In the genomic region with DNA sequence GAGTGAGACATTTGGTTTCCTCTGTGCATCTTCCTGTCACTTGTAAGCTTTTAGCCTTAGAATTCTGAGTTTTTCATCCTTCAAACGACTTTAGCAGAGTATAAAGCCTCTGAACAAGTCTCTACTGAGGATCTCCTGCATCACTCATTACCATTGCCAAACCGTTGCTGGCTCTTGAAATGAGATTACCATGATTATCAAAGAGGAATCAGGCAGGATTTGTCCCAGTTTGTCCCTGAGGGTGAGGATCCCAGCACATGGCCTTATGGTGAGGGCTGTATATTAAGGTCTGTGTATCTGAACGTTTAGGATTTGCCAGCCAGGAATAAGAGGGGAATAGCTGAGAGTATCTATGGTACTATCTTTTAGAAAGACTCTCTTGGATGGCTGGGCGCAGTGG, we compare ENCODE assay signal across 20 cellular contexts.
DNase-seq lines count a peak whose midpoint lies in the region; FAIRE-seq and TF ChIP-seq lines count a peak whose summit lies in the region.
"Had no signal": no experiment of that assay in that cellular context is flagged by ENCODE, and none has a peak within 500 bp of the region (broad histone marks: within the 10 kb centered on the region; RNA-seq: fewer than 3 reads in every experiment).

No MANE protein-coding gene starts in this region.

- H2BK12ac ChIP-seq in H9 (ENCODE audit: insufficient read length, low read depth, low read length) (no peak overlapping the region), mesenchymal stem cell (ENCODE audit: low read length in 2 of 2) (no peak overlapping the region)

- no peak overlapping the region for H3K4ac ChIP-seq in H9 (ENCODE audit: low read depth, low read length)
- no peak overlapping the region for H3K4ac ChIP-seq in mesenchymal stem cell (ENCODE audit: low read depth in 1 of 2, low read length in 2 of 2)

- TF ChIP-seq CTCF in D721Med (IDR thresholded peaks at IDR 0.05; ENCODE audit: insufficient read depth, missing control alignments) = no peak
- no peak for TF ChIP-seq CTCF in H9 (conservative IDR thresholded peaks at IDR 0.05)
- no peak for TF ChIP-seq CTCF in WERI-Rb-1 (IDR thresholded peaks at IDR 0.05; ENCODE audit: low read depth, low read length)
- TF ChIP-seq CTCF in progenitor cell of endocrine pancreas (IDR thresholded peaks at IDR 0.05; ENCODE audit: unreplicated experiment) = no peak
- TF ChIP-seq CTCF in CD14-positive monocyte (IDR thresholded peaks at IDR 0.05) = no peak

- H3K4me1 ChIP-seq in H9 (ENCODE audit: insufficient read depth, low read length) = peaks cover 3% of the 10 kb centered on the region; the same call in 1 of the 2 replicates
- H3K4me1 ChIP-seq in CD8-positive, alpha-beta memory T cell (ENCODE audit: insufficient read depth, low read length) = no peaks in the 10 kb centered on the region
- H3K4me1 ChIP-seq in mesenchymal stem cell (ENCODE audit: control insufficient read depth, insufficient read depth, low read depth, low read length) = no peaks in the 10 kb centered on the region
- H3K4me1 ChIP-seq: A549, BE2C, Caco-2 had no signal

- H3K4me2 ChIP-seq in H9 (ENCODE audit: insufficient read depth, insufficient read length, low read length) (no peak overlapping the region), mesenchymal stem cell (ENCODE audit: low read length, poor library complexity, severe bottlenecking) (no peak overlapping the region)
- H3K4me2 ChIP-seq: A549 had no signal

- no peak overlapping the region for H3K27ac ChIP-seq in H9 (ENCODE audit: insufficient read length, low read depth, low read length)
- H3K27ac ChIP-seq in WERI-Rb-1 = no peak overlapping the region; the same call in 1 of the 2 replicates
- no peak overlapping the region for H3K27ac ChIP-seq in CD8-positive, alpha-beta memory T cell (ENCODE audit: low read depth, low read length)
- no peak overlapping the region for H3K27ac ChIP-seq in mesenchymal stem cell (ENCODE audit: low read length, poor library complexity, severe bottlenecking)
- H3K27ac ChIP-seq: A549, C4-2B had no signal

- no peak overlapping the region for H4K8ac ChIP-seq in H9 (replicated peaks; ENCODE audit: insufficient read length, low read depth, low read length)
- H4K8ac ChIP-seq in mesenchymal stem cell (ENCODE audit: low read length) = no peak overlapping the region

- H3K9me3 ChIP-seq in H9 (ENCODE audit: control insufficient read depth, low read depth, low read length) (no peaks in the 10 kb centered on the region), WERI-Rb-1 (ENCODE audit: severe bottlenecking) (no peaks in the 10 kb centered on the region), mesenchymal stem cell (ENCODE audit: control insufficient read depth, low read length) (no peaks in the 10 kb centered on the region)
- no peaks in the 10 kb centered on the region for H3K9me3 ChIP-seq in CD8-positive, alpha-beta memory T cell (ENCODE audit: low read length)
- H3K9me3 ChIP-seq: BE2C, Caco-2, HAP-1 had no signal

- H2AFZ ChIP-seq in H9 (ENCODE audit: low read length) (no peak overlapping the region), mesenchymal stem cell (ENCODE audit: low read depth, low read length) (no peak overlapping the region)

- H3K36me3 Mint-ChIP-seq in H9 (ENCODE audit: insufficient read depth in 1 of 3, low read depth in 3 of 3) (peaks cover 14 to 19% (median 16%) of the 10 kb centered on the region in 3 experiments), progenitor cell of endocrine pancreas (ENCODE audit: insufficient read depth) (peaks cover 33% of the 10 kb centered on the region), CD14-positive monocyte (no peaks in the 10 kb centered on the region)
- peaks cover 18 to 46% (median 36%) of the 10 kb centered on the region in 3 donors for H3K36me3 Mint-ChIP-seq in CD8-positive, alpha-beta memory T cell

- H3K79me1 ChIP-seq in H9 (ENCODE audit: insufficient read depth, low read depth, low read length, poor library complexity, severe bottlenecking) (peaks cover 2% of the 10 kb centered on the region), mesenchymal stem cell (replicated peaks; ENCODE audit: low read length, poor library complexity, severe bottlenecking) (no peaks in the 10 kb centered on the region)

- CTCF ChIA-PET in CD8-positive, alpha-beta memory T cell (lab: Charles Lee) = no interaction called here

- no peak overlapping the region for H3K56ac ChIP-seq in H9 (ENCODE audit: insufficient read length, low read depth, low read length)

- H3K23ac ChIP-seq in H9 (ENCODE audit: insufficient read length, low read depth, low read length) = no peak overlapping the region
- H3K23ac ChIP-seq in mesenchymal stem cell (ENCODE audit: low read length in 2 of 2) = no peak overlapping the region

- H3K14ac ChIP-seq in H9 (ENCODE audit: insufficient read depth, low read length) (no peak overlapping the region), mesenchymal stem cell (ENCODE audit: low read length in 2 of 2) (no peak overlapping the region)

- H4K5ac ChIP-seq in H9 (ENCODE audit: insufficient read length, low read depth, low read length) = no peak overlapping the region

- H2AK5ac ChIP-seq in H9 (ENCODE audit: insufficient read length, low read length) = no peak overlapping the region
- H2AK5ac ChIP-seq in mesenchymal stem cell (ENCODE audit: low read length, severe bottlenecking) = no peak overlapping the region

- H2BK120ac ChIP-seq in H9 (ENCODE audit: low read depth, low read length, poor library complexity, severe bottlenecking) = no peak overlapping the region
- no peak overlapping the region for H2BK120ac ChIP-seq in mesenchymal stem cell (ENCODE audit: low read depth, low read length)

- H3K36me3 ChIP-seq in WERI-Rb-1 (no peaks in the 10 kb centered on the region), mesenchymal stem cell (ENCODE audit: control insufficient read depth in 1 of 2, insufficient read depth in 2 of 2, low read depth in 1 of 2, low read length in 2 of 2) (no peaks in the 10 kb centered on the region)
- no peaks in the 10 kb centered on the region for H3K36me3 ChIP-seq in CD8-positive, alpha-beta memory T cell (ENCODE audit: insufficient read depth, low read length)
- H3K36me3 ChIP-seq: BE2C, HAP-1 had no signal

- H3K23me2 ChIP-seq in H9 (ENCODE audit: insufficient read length, low read depth, low read length, poor library complexity, severe bottlenecking) = no peaks in the 10 kb centered on the region

- WGBS in H9 (ENCODE audit: extremely low coverage, insufficient read length, low lambda C conversion rate) = no CpG with 5 or more reads among the region's 4 CpGs
- WGBS in mesenchymal stem cell = 56% methylated on average over 4 of the region's 4 CpGs

- H3K4me1 Mint-ChIP-seq in H9 (peaks cover 26% of the 10 kb centered on the region in 2 experiments), progenitor cell of endocrine pancreas (ENCODE audit: low read depth) (no peaks in the 10 kb centered on the region), CD14-positive monocyte (no peaks in the 10 kb centered on the region)
- peaks cover 3 to 5% (median 3%) of the 10 kb centered on the region in 3 donors for H3K4me1 Mint-ChIP-seq in CD8-positive, alpha-beta memory T cell

- DNase-seq in D721Med (ENCODE audit: insufficient read length, low spot score) (no peak), H9 (no peak), WERI-Rb-1 (peak; percentile 46), progenitor cell of endocrine pancreas (ENCODE audit: low spot score, unreplicated experiment) (no peak), NOMO-1 (lab: John Stamatoyannopoulos, UW; ENCODE audit: unreplicated experiment in 2 of 2) (no peak), CD14-positive monocyte (ENCODE audit: low spot score) (no peak), mesenchymal stem cell (no peak)
- DNase-seq in CD8-positive, alpha-beta memory T cell = no peak
- DNase-seq: BE2C; Caco-2; CD8-positive, alpha-beta T cell; DMS 273 treated with DMSO at 0.1 percent for 48 hours; DMS79; GOT3; HFFc6 had no signal

- H3K27me3 ChIP-seq in H9 (ENCODE audit: insufficient read depth, low read length) (no peaks in the 10 kb centered on the region), WERI-Rb-1 (ENCODE audit: insufficient read depth, low read depth, severe bottlenecking) (no peaks in the 10 kb centered on the region), mesenchymal stem cell (ENCODE audit: control insufficient read depth in 1 of 2, insufficient read depth in 1 of 2, low read length in 2 of 2) (no peaks in the 10 kb centered on the region)
- no peaks in the 10 kb centered on the region for H3K27me3 ChIP-seq in CD8-positive, alpha-beta memory T cell (ENCODE audit: insufficient read depth, low read length, poor library complexity, severe bottlenecking)
- H3K27me3 ChIP-seq: BE2C had no signal

- intact Hi-C loops in CD14-positive monocyte (cut with micrococcal nuclease) = no loop called here

- no peak overlapping the region for H2BK20ac ChIP-seq in H9 (ENCODE audit: low read depth, low read length, poor library complexity, severe bottlenecking)

- no peak overlapping the region for H4K91ac ChIP-seq in H9 (ENCODE audit: insufficient read length, low read depth, low read length)
- no peak overlapping the region for H4K91ac ChIP-seq in mesenchymal stem cell (ENCODE audit: low read length)

- H2BK15ac ChIP-seq in H9 (ENCODE audit: low read depth, low read length) (no peak overlapping the region), mesenchymal stem cell (ENCODE audit: low read depth, poor library complexity, severe bottlenecking) (no peak overlapping the region)

- H3K27me3 Mint-ChIP-seq in H9 (ENCODE audit: low read depth) = no peaks in the 10 kb centered on the region
- no peaks in the 10 kb centered on the region for H3K27me3 Mint-ChIP-seq in progenitor cell of endocrine pancreas
- no peaks in the 10 kb centered on the region for H3K27me3 Mint-ChIP-seq in CD8-positive, alpha-beta memory T cell
- peaks cover 0 to 4% (median 0%) of the 10 kb centered on the region in 3 donors for H3K27me3 Mint-ChIP-seq in CD14-positive monocyte (ENCODE audit: low read depth in 3 of 3)
- H3K27me3 Mint-ChIP-seq: IgD-negative memory B cell had no signal

- FAIRE-seq in D721Med (lab: Jason Lieb, UNC) = peak; percentile 55
- FAIRE-seq: A549, GM12878 had no signal

- H3K9ac ChIP-seq in H9 (ENCODE audit: extremely low read depth, insufficient read length, low read length) (no peak overlapping the region), mesenchymal stem cell (ENCODE audit: low read length) (no peak overlapping the region)

- H2BK5ac ChIP-seq in H9 (ENCODE audit: insufficient read length, low read length) (no peak overlapping the region), mesenchymal stem cell (ENCODE audit: low read depth, low read length, poor library complexity, severe bottlenecking) (no peak overlapping the region)

- POLR2A ChIA-PET in CD8-positive, alpha-beta memory T cell (lab: Charles Lee) = no interaction called here

- H3K18ac ChIP-seq in H9 (ENCODE audit: insufficient read length, low read depth, low read length) = no peak overlapping the region
- H3K18ac ChIP-seq in mesenchymal stem cell (ENCODE audit: low read depth in 1 of 2, low read length in 2 of 2) = no peak overlapping the region

- H3K79me2 ChIP-seq in H9 (ENCODE audit: insufficient read depth, low read length) = no peaks in the 10 kb centered on the region

- no peak overlapping the region for H3K4me3 ChIP-seq in WERI-Rb-1 (ENCODE audit: low read depth, low read length)
- H3K4me3 ChIP-seq in CD8-positive, alpha-beta memory T cell (ENCODE audit: low read length) = no peak overlapping the region
- H3K4me3 ChIP-seq in mesenchymal stem cell (ENCODE audit: insufficient read depth in 1 of 2, low read depth in 1 of 2, low read length in 2 of 2) = no peak overlapping the region
- H3K4me3 ChIP-seq: A549, GM12878, HAP-1 had no signal

- peak overlapping the region; percentile 63 to 80 (median 79); a peak in 5 of 7 replicates for H3K27ac Mint-ChIP-seq in H9
- H3K27ac Mint-ChIP-seq in progenitor cell of endocrine pancreas = peak overlapping the region; percentile 33
- peak overlapping the region in 2 of 8 donors; percentile 25 to 38 for H3K27ac Mint-ChIP-seq in CD8-positive, alpha-beta memory T cell
- H3K27ac Mint-ChIP-seq in CD14-positive monocyte = no peak overlapping the region
- H3K27ac Mint-ChIP-seq: CD8-positive, alpha-beta T cell; HFFc6; IgD-negative memory B cell had no signal

- H3K4me3 Mint-ChIP-seq in H9 = no peak overlapping the region
- H3K4me3 Mint-ChIP-seq in progenitor cell of endocrine pancreas (ENCODE audit: low read depth) = no peak overlapping the region
- no peak overlapping the region for H3K4me3 Mint-ChIP-seq in CD8-positive, alpha-beta memory T cell
- H3K4me3 Mint-ChIP-seq in CD14-positive monocyte = no peak overlapping the region
- H3K4me3 Mint-ChIP-seq: CD8-positive, alpha-beta T cell; HFFc6; IgD-negative memory B cell had no signal

- no peaks in the 10 kb centered on the region for H4K20me1 ChIP-seq in H9 (ENCODE audit: control insufficient read depth, insufficient read depth, insufficient read length)

- peaks cover 10 to 11% of the 10 kb centered on the region in 2 experiments; a peak in 4 of 5 replicates for H3K9me3 Mint-ChIP-seq in H9
- H3K9me3 Mint-ChIP-seq in progenitor cell of endocrine pancreas (ENCODE audit: low read depth) = peaks cover 10% of the 10 kb centered on the region
- peaks cover 0 to 4% (median 0%) of the 10 kb centered on the region in 5 donors for H3K9me3 Mint-ChIP-seq in CD8-positive, alpha-beta memory T cell
- peaks cover 0 to 8% (median 2%) of the 10 kb centered on the region in 7 donors for H3K9me3 Mint-ChIP-seq in CD14-positive monocyte
- H3K9me3 Mint-ChIP-seq: CD8-positive, alpha-beta T cell had no signal

- H3T11ph ChIP-seq in H9 (ENCODE audit: low read length) = no peak overlapping the region

Comparison
In these comparisons a context has a peak if more than half of its experiments do, and no peak if none do; other contexts are left out.
1. H3K27ac Mint-ChIP-seq: peak in H9 (3 of 3) and progenitor cell of endocrine pancreas (single experiment); none in CD14-positive monocyte (0 of 7).